ENCODE assay signal across 8 cellular contexts in the genomic region with DNA sequence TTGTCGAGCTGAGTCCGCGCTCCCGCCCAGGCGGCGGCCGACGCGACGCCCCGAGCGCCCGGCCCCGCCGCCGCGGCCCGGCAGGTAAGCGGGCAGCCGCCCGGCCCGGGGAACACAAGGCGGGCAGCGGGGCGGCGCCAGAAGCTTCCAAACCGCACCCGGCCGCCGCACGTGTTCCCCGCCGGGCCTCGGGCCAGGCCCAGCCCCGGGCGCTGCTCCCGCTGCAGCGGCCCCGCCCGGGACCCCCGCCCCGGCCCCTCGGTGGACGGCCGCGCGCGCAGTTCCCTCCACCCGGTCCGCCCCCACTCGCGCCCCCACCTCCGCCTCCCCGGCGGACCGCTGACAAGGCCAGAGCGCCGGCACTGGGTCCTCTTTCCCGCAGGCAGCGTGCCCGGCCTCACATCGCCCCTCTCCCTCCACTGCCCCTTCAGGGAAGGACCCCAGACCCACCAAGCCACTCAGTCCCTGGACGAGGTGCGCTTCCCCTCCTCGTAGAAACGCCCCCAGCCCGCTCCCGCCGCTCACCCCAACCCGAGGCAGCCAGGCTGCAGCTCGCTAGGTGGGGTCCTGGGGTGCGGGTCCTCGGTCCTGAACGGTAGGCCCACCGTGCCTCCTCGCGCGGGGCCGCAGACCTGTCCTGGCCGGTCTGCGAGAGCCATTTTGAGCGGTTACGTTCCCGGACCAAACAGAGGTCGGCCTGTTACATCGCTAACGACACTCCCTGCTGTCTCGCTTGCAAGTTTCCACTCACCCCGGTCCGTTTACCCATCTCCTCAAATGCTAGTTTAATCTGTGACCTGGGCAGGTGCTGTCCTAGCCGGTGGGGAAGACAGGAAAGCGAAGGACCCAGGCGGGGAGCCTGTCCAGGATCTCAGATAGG. TPM values are rescaled to one million over a fixed set of nuclear protein-coding genes. Genes with fewer than 3 reads are reported as not detected.
A peak's percentile ranks its signal among the peaks of the same experiment; 100 is the strongest.
DNase-seq lines count a peak whose midpoint lies in the region; ATAC-seq lines count a peak whose summit lies in the region.

No MANE protein-coding gene starts in this region.

- H3K27me3 ChIP-seq in HUES6 (ENCODE audit: control insufficient read depth, insufficient read depth, low read length): no peaks in the 10 kb centered on the region

- no peaks in the 10 kb centered on the region for H3K9me3 ChIP-seq in HUES6 (ENCODE audit: control insufficient read depth, insufficient read depth, low read depth, low read length)

- H3K4me1 Mint-ChIP-seq in activated T-helper 2 cell treated with anti-CD3 and anti-CD28 coated beads, Interferon-gamma antibody, Interleukin-2, Interleukin-4, amounts not matched to agents 10 μg/mL and 5 μg/mL and 100 μg/mL, durations not matched to agents 14 hours and 24 hours and 36 hours (ENCODE audit: low read depth): peaks cover 21% of the 10 kb centered on the region

- H3K27ac Mint-ChIP-seq in activated T-helper 2 cell treated with anti-CD3 and anti-CD28 coated beads, Interferon-gamma antibody, Interleukin-2, Interleukin-4, amounts not matched to agents 10 μg/mL and 5 μg/mL and 100 μg/mL, durations not matched to agents 14 hours and 24 hours and 36 hours: peak overlapping the region; percentile 89

- intact Hi-C loops in activated T-helper 2 cell treated with anti-CD3 and anti-CD28 coated beads, Interferon-gamma antibody, Interleukin-2, Interleukin-4, amounts not matched to agents 10 μg/mL and 5 μg/mL and 100 μg/mL, durations not matched to agents 14 hours and 24 hours and 36 hours (cut with micrococcal nuclease): loop anchor here (1.0 kb wide), 1 partner anchor 28 kb away; a partner anchor contains a TSS
- intact Hi-C loops in left ventricle myocardium superior (cut with micrococcal nuclease) (no loop called here), sciatic nerve (cut with DNase I) (loop anchor here (5.0 kb wide), 1 partner anchor 109 kb away; a partner anchor contains a TSS)

- H3K9me3 Mint-ChIP-seq in activated T-helper 2 cell treated with anti-CD3 and anti-CD28 coated beads, Interferon-gamma antibody, Interleukin-2, Interleukin-4, amounts not matched to agents 10 μg/mL and 5 μg/mL and 100 μg/mL, durations not matched to agents 14 hours and 24 hours and 36 hours: no peaks in the 10 kb centered on the region

- DNase-seq in CMK (ENCODE audit: low read depth) (peak; percentile 9), left ventricle myocardium superior (no peak), sciatic nerve (ENCODE audit: low spot score) (peak; percentile 72), cerebellum (ENCODE audit: low spot score) (no peak), LoVo (ENCODE audit: low spot score) (no peak)
- DNase-seq in activated T-helper 2 cell treated with anti-CD3 and anti-CD28 coated beads, Interferon-gamma antibody, Interleukin-2, Interleukin-4, amounts not matched to agents 10 μg/mL and 5 μg/mL and 100 μg/mL, durations not matched to agents 14 hours and 24 hours and 36 hours (ENCODE audit: low spot score): peak; percentile 19

- peak overlapping the region; percentile 95 for H3K9ac ChIP-seq in HUES6 (ENCODE audit: low read length)

- H3K27me3 Mint-ChIP-seq in activated T-helper 2 cell treated with anti-CD3 and anti-CD28 coated beads, Interferon-gamma antibody, Interleukin-2, Interleukin-4, amounts not matched to agents 10 μg/mL and 5 μg/mL and 100 μg/mL, durations not matched to agents 14 hours and 24 hours and 36 hours (ENCODE audit: low read depth): no peaks in the 10 kb centered on the region

- H3K4me1 ChIP-seq in HUES6 (ENCODE audit: control insufficient read depth, insufficient read depth, low read length): peaks cover 24% of the 10 kb centered on the region

- ATAC-seq in GM19395 (IDR thresholded peaks at IDR 0.05; ENCODE audit: unreplicated experiment) (peak; percentile 21), left ventricle myocardium superior (peak; percentile 1), sciatic nerve (peak; percentile 3)

- H3K4me3 ChIP-seq in HUES6 (ENCODE audit: low read depth, low read length): peak overlapping the region; percentile 99

- H3K36me3 Mint-ChIP-seq in activated T-helper 2 cell treated with anti-CD3 and anti-CD28 coated beads, Interferon-gamma antibody, Interleukin-2, Interleukin-4, amounts not matched to agents 10 μg/mL and 5 μg/mL and 100 μg/mL, durations not matched to agents 14 hours and 24 hours and 36 hours (ENCODE audit: low read depth): peaks cover 34% of the 10 kb centered on the region

- peak overlapping the region; percentile 60; the same call in 1 of the 2 replicates for H3K27ac ChIP-seq in HUES6 (ENCODE audit: low read depth, low read length)

- H3K4me3 Mint-ChIP-seq in activated T-helper 2 cell treated with anti-CD3 and anti-CD28 coated beads, Interferon-gamma antibody, Interleukin-2, Interleukin-4, amounts not matched to agents 10 μg/mL and 5 μg/mL and 100 μg/mL, durations not matched to agents 14 hours and 24 hours and 36 hours (ENCODE audit: low read depth): peak overlapping the region; percentile 98

- H3K36me3 ChIP-seq in HUES6 (ENCODE audit: control insufficient read depth, insufficient read depth, low read length): peaks cover 16% of the 10 kb centered on the region

RNA-seq across cellular contexts. Expression of a gene that starts 0.5 kb away (rescaled TPM):
- total RNA-seq in activated T-helper 2 cell treated with anti-CD3 and anti-CD28 coated beads, Interferon-gamma antibody, Interleukin-2, Interleukin-4, amounts not matched to agents 10 μg/mL and 5 μg/mL and 100 μg/mL, durations not matched to agents 14 hours and 24 hours and 36 hours: 54.0 and 58.9 TPM in 2 replicates
- total RNA-seq in left ventricle myocardium superior (19.6 TPM), sciatic nerve (24.9 TPM), cerebellum (14.2 TPM)

RNA-seq across cellular contexts. Expression of a gene that starts 28.0 kb away (rescaled TPM):
- total RNA-seq in activated T-helper 2 cell treated with anti-CD3 and anti-CD28 coated beads, Interferon-gamma antibody, Interleukin-2, Interleukin-4, amounts not matched to agents 10 μg/mL and 5 μg/mL and 100 μg/mL, durations not matched to agents 14 hours and 24 hours and 36 hours: 44.0 and 58.7 TPM in 2 replicates
- total RNA-seq in left ventricle myocardium superior (94.3 TPM), sciatic nerve (193 TPM), cerebellum (not detected)

Comparison
In these comparisons a context has a peak if more than half of its experiments do, and no peak if none do; other contexts are left out.
1. DNase-seq: peak in CMK (single experiment), activated T-helper 2 cell treated with anti-CD3 and anti-CD28 coated beads, Interferon-gamma antibody, Interleukin-2, Interleukin-4, amounts not matched to agents 10 μg/mL and 5 μg/mL and 100 μg/mL, durations not matched to agents 14 hours and 24 hours and 36 hours (single experiment) and sciatic nerve (single experiment); none in left ventricle myocardium superior (single experiment), cerebellum (single experiment) and LoVo (single experiment).
2. RNA of a gene that starts 28.0 kb away (total RNA-seq): 193 TPM in sciatic nerve (single experiment), 94.3 TPM in left ventricle myocardium superior (single experiment) and 44.0 to 58.7 TPM in activated T-helper 2 cell treated with anti-CD3 and anti-CD28 coated beads, Interferon-gamma antibody, Interleukin-2, Interleukin-4, amounts not matched to agents 10 μg/mL and 5 μg/mL and 100 μg/mL, durations not matched to agents 14 hours and 24 hours and 36 hours; not detected in cerebellum (single experiment); every median in the first group is over 10 times any median in the second.
3. Peak in every context shown above with its lines, with median percentiles within 50 percentile points of each other: ATAC-seq.